Comparison of ENCODE assay signal across 9 cellular contexts in the genomic region with DNA sequence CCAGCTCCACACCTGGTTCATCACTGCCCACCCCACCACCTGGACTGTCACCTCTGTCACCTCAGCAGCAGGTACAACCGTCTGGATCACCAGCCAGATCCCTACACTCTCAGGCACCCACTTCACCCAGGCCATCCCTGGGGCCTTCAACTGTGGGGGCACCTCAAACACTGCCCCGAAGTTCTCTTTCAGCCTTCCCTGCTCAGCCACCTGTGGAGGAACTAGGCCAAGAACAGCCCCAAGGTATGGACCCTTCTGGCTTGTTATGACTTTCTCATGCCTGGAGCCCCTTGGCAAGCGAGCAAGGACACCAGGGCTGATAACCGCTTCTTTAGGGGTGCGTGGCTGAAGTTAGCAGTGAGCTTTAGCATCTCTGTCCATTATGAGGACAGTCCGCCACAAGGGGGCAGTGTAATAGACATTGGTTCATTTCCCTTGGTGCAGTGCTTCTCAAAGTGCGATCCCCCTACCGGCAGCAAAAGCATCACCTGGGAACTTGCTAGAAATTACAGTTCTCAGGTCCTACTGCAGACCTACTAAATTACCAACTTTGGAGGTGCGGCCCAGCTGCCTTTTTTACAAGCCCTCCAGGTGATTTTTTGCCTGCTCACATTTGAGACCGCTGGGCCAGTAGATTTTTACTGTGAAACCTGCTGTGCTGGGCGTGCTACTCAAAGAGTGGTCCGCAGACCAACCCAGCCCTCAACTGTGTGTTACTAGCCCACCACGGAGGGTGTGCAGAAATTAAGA. TPM values are rescaled to one million over a fixed set of nuclear protein-coding genes. Genes with fewer than 3 reads are reported as not detected.
A peak's percentile ranks its signal among the peaks of the same experiment; 100 is the strongest.
DNase-seq lines count a peak whose midpoint lies in the region; ATAC-seq, FAIRE-seq and TF ChIP-seq lines count a peak whose summit lies in the region.
"Had no signal": no experiment of that assay in that cellular context is flagged by ENCODE, and none has a peak within 500 bp of the region (broad histone marks: within the 10 kb centered on the region; RNA-seq: fewer than 3 reads in every experiment).

No MANE protein-coding gene starts in this region.

- POLR2A ChIA-PET in activated CD4-positive, alpha-beta T cell treated with anti-CD3 and anti-CD28 coated beads for 36 hours (lab: Charles Lee), result interaction anchor here (0.5 to 0.8 kb wide), 2 partner anchors 99 to 332 kb away, joined by 3 to 4 read pairs; no protein-coding TSS in a partner anchor
- POLR2A ChIA-PET in HepG2 (lab: Yijun Ruan, JAX), result interaction anchor here (1.2 kb wide), 1 partner anchor 275 kb away, joined by 3 read pairs; a partner anchor contains a TSS

- H3K9ac ChIP-seq in HepG2 (ENCODE audit: insufficient read depth, low read depth, low read length), result no peak overlapping the region

- FAIRE-seq in GM12892 (lab: Jason Lieb, UNC), result peak; percentile 87
- FAIRE-seq in HepG2 (lab: Jason Lieb, UNC), result peak; percentile 100

- no peaks in the 10 kb centered on the region for H3K4me1 Mint-ChIP-seq in activated CD4-positive, alpha-beta T cell treated with anti-CD3 and anti-CD28 coated beads for 36 hours

- H3K4me2 ChIP-seq in HepG2 (ENCODE audit: low read depth, low read length), result no peak overlapping the region

- no peak overlapping the region for H2AFZ ChIP-seq in HepG2 (ENCODE audit: low read length)

- TF ChIP-seq POLR2A in GM12892 (IDR thresholded peaks at IDR 0.05; ENCODE audit: low read depth, low read length) (no peak), HepG2 (IDR thresholded peaks at IDR 0.05; ENCODE audit: insufficient read depth in 1 of 2, low read depth in 2 of 2, low read length in 2 of 2) (no peak)

- H3K27me3 Mint-ChIP-seq in activated CD4-positive, alpha-beta T cell treated with anti-CD3 and anti-CD28 coated beads for 36 hours, result peaks cover 3% of the 10 kb centered on the region

- H3K9me3 Mint-ChIP-seq in activated CD4-positive, alpha-beta T cell treated with anti-CD3 and anti-CD28 coated beads for 36 hours (ENCODE audit: low read depth), result no peaks in the 10 kb centered on the region
- H3K9me3 Mint-ChIP-seq: stimulated activated naive CD8-positive, alpha-beta T cell treated with anti-CD3 and anti-CD28 coated beads, Interleukin-15, Interleukin-2, amounts not matched to agents 100 ng/mL and 50 ng/mL, for 24 hours had no signal

- no peaks in the 10 kb centered on the region for H3K36me3 ChIP-seq in HepG2 (replicated peaks in 1 of 2; ENCODE audit: control insufficient read depth in 1 of 2, insufficient read depth in 2 of 2, low read length in 2 of 2)

- H3K4me3 Mint-ChIP-seq in activated CD4-positive, alpha-beta T cell treated with anti-CD3 and anti-CD28 coated beads for 36 hours, result no peak overlapping the region
- H3K4me3 Mint-ChIP-seq: stimulated activated naive CD8-positive, alpha-beta T cell treated with anti-CD3 and anti-CD28 coated beads, Interleukin-15, Interleukin-2, amounts not matched to agents 100 ng/mL and 50 ng/mL, for 24 hours had no signal

- no peaks in the 10 kb centered on the region for H3K79me2 ChIP-seq in HepG2 (ENCODE audit: insufficient read depth, low read length)

- no peak overlapping the region for H3K27ac ChIP-seq in HepG2 (ENCODE audit: extremely low read length, insufficient read depth, low read length)

- H3K4me3 ChIP-seq in choroid plexus epithelial cell (ENCODE audit: low read depth, low read length) (no peak overlapping the region), HepG2 (replicated peaks in 1 of 3; ENCODE audit: insufficient read depth in 1 of 3, low read depth in 2 of 3, low read length in 3 of 3) (no peak overlapping the region)

- DNase-seq in GM12892 (ENCODE audit: insufficient read length) (peak; percentile 64), NCI-H526 treated with DMSO at 0.1 percent for 48 hours (lab: John Stamatoyannopoulos, UW) (peak; percentile 86), choroid plexus epithelial cell (ENCODE audit: low read depth) (peak; percentile 95), HepG2 (ENCODE audit: low spot score) (peak; percentile 93)
- peak; percentile 96 for DNase-seq in activated CD4-positive, alpha-beta T cell treated with anti-CD3 and anti-CD28 coated beads for 36 hours
- DNase-seq in stimulated activated CD4-positive, alpha-beta T cell treated with anti-CD3 and anti-CD28 coated beads, TNF-alpha, amount 100 ng/mL, for 1 hour (ENCODE audit: low read depth in 3 of 3, low spot score in 1 of 3), result peak; percentile 82 to 84 (median 84)

- H3K36me3 Mint-ChIP-seq in activated CD4-positive, alpha-beta T cell treated with anti-CD3 and anti-CD28 coated beads for 36 hours (ENCODE audit: low read depth), result no peaks in the 10 kb centered on the region

- H3K27ac Mint-ChIP-seq in activated CD4-positive, alpha-beta T cell treated with anti-CD3 and anti-CD28 coated beads for 36 hours, result no peak overlapping the region
- H3K27ac Mint-ChIP-seq: stimulated activated naive CD8-positive, alpha-beta T cell treated with anti-CD3 and anti-CD28 coated beads, Interleukin-15, Interleukin-2, amounts not matched to agents 100 ng/mL and 50 ng/mL, for 24 hours had no signal

- intact Hi-C loops in activated CD4-positive, alpha-beta T cell treated with anti-CD3 and anti-CD28 coated beads for 36 hours (cut with DNase I, micrococcal nuclease), result loop anchor here (1.0 to 2.0 kb wide), 4 partner anchors 58 to 378 kb away; a partner anchor contains a TSS
- intact Hi-C loops in HepG2 (cut with micrococcal nuclease; ENCODE audit: unreplicated experiment), result loop anchor here (1.0 to 5.0 kb wide), 3 partner anchors 32 to 170 kb away; a partner anchor contains a TSS

- CTCF ChIA-PET in activated CD4-positive, alpha-beta T cell treated with anti-CD3 and anti-CD28 coated beads for 36 hours (lab: Charles Lee), result interaction anchor here (0.6 to 5.4 kb wide), 39 partner anchors 10 to 280 kb away, joined by 3 to 54 read pairs (median 4); a partner anchor contains a TSS
- CTCF ChIA-PET in HepG2 (lab: Yijun Ruan, JAX; ENCODE audit: low intra/inter-chr PET ratio, low total read pairs), result interaction anchor here (1.0 to 4.1 kb wide), 9 partner anchors 36 to 276 kb away, joined by 3 to 100 read pairs (median 3); a partner anchor contains a TSS

- H4K20me1 ChIP-seq in HepG2 (ENCODE audit: insufficient read depth, low read length), result no peaks in the 10 kb centered on the region

- BruUV-seq in HepG2 (replicated peaks; lab: Mats Ljungman, UMichigan), result no TSS peak

- H3K9me3 ChIP-seq in HepG2 (ENCODE audit: low read length), result no peaks in the 10 kb centered on the region

- in situ Hi-C loops in HepG2 (cut with HindIII; ENCODE audit: extremely low pct_ligation_motif_present, low pct_unique_long_range_greater_than_20kb), result loop anchor here (5.0 kb wide), 1 partner anchor 60 kb away; no protein-coding TSS in a partner anchor

- TF ChIP-seq CTCF in choroid plexus epithelial cell (conservative IDR thresholded peaks at IDR 0.05; ENCODE audit: low read depth, low read length), result peak; percentile 96
- TF ChIP-seq CTCF in HepG2 (CRISPR knock-in tag; IDR thresholded peaks at IDR 0.05), result peak; percentile 96

- H3K4me1 ChIP-seq in HepG2 (ENCODE audit: insufficient read depth, low read length), result no peaks in the 10 kb centered on the region

- H3K27me3 ChIP-seq in HepG2 (ENCODE audit: control insufficient read depth in 1 of 2, insufficient read depth in 2 of 2, low read length in 2 of 2), result peaks cover 0 to 10% of the 10 kb centered on the region in 2 experiments; a peak in 2 of 5 replicates

- TF ChIP-seq RAD21 in HepG2 (CRISPR knock-in tag; IDR thresholded peaks at IDR 0.05), result peak; percentile 92

- peak; percentile 71 for ATAC-seq in HG03432 (IDR thresholded peaks at IDR 0.05; ENCODE audit: unreplicated experiment)
- ATAC-seq in activated CD4-positive, alpha-beta T cell treated with anti-CD3 and anti-CD28 coated beads for 36 hours, result peak; percentile 99
- ATAC-seq in HepG2, result peak; percentile 96
- no peak for ATAC-seq in HG02623 (IDR thresholded peaks at IDR 0.05; ENCODE audit: unreplicated experiment)

- no peak for TF ChIP-seq EP300 in HepG2 (IDR thresholded peaks at IDR 0.05; ENCODE audit: low read depth in 2 of 2, low read length in 2 of 2)
- no peak for TF ChIP-seq EP300 in HepG2 (CRISPR knock-in tag; IDR thresholded peaks at IDR 0.05; ENCODE audit: borderline replicate concordance)

- 26% methylated on average over 11 of the region's 13 CpGs for WGBS in HepG2 (ENCODE audit: low lambda C conversion rate)

RNA-seq across cellular contexts. Expression of a gene that starts 32.5 kb away (rescaled TPM):
- not detected for polyA plus RNA-seq in GM12892 (2012; ENCODE audit: missing spikeins)
- not detected for total RNA-seq in activated CD4-positive, alpha-beta T cell treated with anti-CD3 and anti-CD28 coated beads for 36 hours
- not detected in 2 replicates for total RNA-seq in HepG2 (2016; rRNA removed; fragmentation: Illumina TruSeq; extraction: Trizol)
- not detected in 2 replicates for total RNA-seq in HepG2 (2016; cell fraction: cytosol; rRNA removed; fragmentation: Illumina TruSeq; extraction: Trizol; ENCODE audit: low read depth)
- total RNA-seq in HepG2 (2016; cell fraction: insoluble cytoplasmic fraction; rRNA removed; fragmentation: Illumina TruSeq; extraction: Trizol), result not detected in 2 replicates
- not detected in 2 replicates for total RNA-seq in HepG2 (2016; cell fraction: membrane; rRNA removed; fragmentation: Illumina TruSeq; extraction: Trizol)
- not detected in 2 replicates for total RNA-seq in HepG2 (2016; cell fraction: nucleus; rRNA removed; fragmentation: Illumina TruSeq; extraction: Trizol)
- not detected in 2 replicates for polyA plus RNA-seq in HepG2 (2011; rRNA removed)
- polyA plus RNA-seq in HepG2 (2011; cell fraction: cytosol; rRNA removed), result 0.04 TPM in 1 of 2 replicates, not detected in the other
- polyA plus RNA-seq in HepG2 (2011; cell fraction: nucleus; rRNA removed), result not detected in 2 replicates
- 0.05 TPM in 1 of 2 replicates, not detected in the other for polyA plus RNA-seq in HepG2 (2012)
- polyA plus RNA-seq in HepG2 (2016; cell fraction: cytosol; fragmentation: Illumina TruSeq; extraction: Trizol; ENCODE audit: low read depth), result not detected in 2 replicates
- polyA plus RNA-seq in HepG2 (2016; cell fraction: insoluble cytoplasmic fraction; fragmentation: Illumina TruSeq; extraction: Trizol; ENCODE audit: low read depth), result not detected in 2 replicates
- polyA plus RNA-seq in HepG2 (2016; cell fraction: membrane; fragmentation: Illumina TruSeq; extraction: Trizol; ENCODE audit: low read depth), result not detected in 2 replicates
- polyA plus RNA-seq in HepG2 (2016; cell fraction: nucleus; fragmentation: Illumina TruSeq; extraction: Trizol; ENCODE audit: insufficient read depth, low read depth), result not detected in 2 replicates
- polyA minus RNA-seq in HepG2 (2011; rRNA and poly(A)+ RNA removed; ENCODE audit: low replicate concordance), result 2.7 TPM in 1 of 2 replicates, not detected in the other
- not detected in 2 replicates for polyA minus RNA-seq in HepG2 (2011; cell fraction: cytosol; rRNA and poly(A)+ RNA removed)
- polyA minus RNA-seq in HepG2 (2011; cell fraction: nucleus; rRNA and poly(A)+ RNA removed), result not detected in 2 replicates

RNA-seq across cellular contexts. Expression of a gene that starts 34.3 kb away (rescaled TPM):
- polyA plus RNA-seq in GM12892 (2012; ENCODE audit: missing spikeins), result 0.06 TPM
- not detected for total RNA-seq in activated CD4-positive, alpha-beta T cell treated with anti-CD3 and anti-CD28 coated beads for 36 hours
- total RNA-seq in HepG2 (2016; rRNA removed; fragmentation: Illumina TruSeq; extraction: Trizol), result not detected in 2 replicates
- total RNA-seq in HepG2 (2016; cell fraction: cytosol; rRNA removed; fragmentation: Illumina TruSeq; extraction: Trizol; ENCODE audit: low read depth), result not detected in 2 replicates
- total RNA-seq in HepG2 (2016; cell fraction: insoluble cytoplasmic fraction; rRNA removed; fragmentation: Illumina TruSeq; extraction: Trizol), result not detected in 2 replicates
- not detected in 2 replicates for total RNA-seq in HepG2 (2016; cell fraction: membrane; rRNA removed; fragmentation: Illumina TruSeq; extraction: Trizol)
- not detected in 2 replicates for total RNA-seq in HepG2 (2016; cell fraction: nucleus; rRNA removed; fragmentation: Illumina TruSeq; extraction: Trizol)
- polyA plus RNA-seq in HepG2 (2011; rRNA removed), result 0.01 TPM in 1 of 2 replicates, not detected in the other
- not detected in 2 replicates for polyA plus RNA-seq in HepG2 (2011; cell fraction: cytosol; rRNA removed)
- 0.03 TPM in 1 of 2 replicates, not detected in the other for polyA plus RNA-seq in HepG2 (2011; cell fraction: nucleus; rRNA removed)
- polyA plus RNA-seq in HepG2 (2012), result not detected in 2 replicates
- not detected in 2 replicates for polyA plus RNA-seq in HepG2 (2016; cell fraction: cytosol; fragmentation: Illumina TruSeq; extraction: Trizol; ENCODE audit: low read depth)
- polyA plus RNA-seq in HepG2 (2016; cell fraction: insoluble cytoplasmic fraction; fragmentation: Illumina TruSeq; extraction: Trizol; ENCODE audit: low read depth), result not detected in 2 replicates
- polyA plus RNA-seq in HepG2 (2016; cell fraction: membrane; fragmentation: Illumina TruSeq; extraction: Trizol; ENCODE audit: low read depth), result not detected in 2 replicates
- not detected in 2 replicates for polyA plus RNA-seq in HepG2 (2016; cell fraction: nucleus; fragmentation: Illumina TruSeq; extraction: Trizol; ENCODE audit: insufficient read depth, low read depth)
- polyA minus RNA-seq in HepG2 (2011; rRNA and poly(A)+ RNA removed; ENCODE audit: low replicate concordance), result 0.16 TPM in 1 of 2 replicates, not detected in the other
- polyA minus RNA-seq in HepG2 (2011; cell fraction: cytosol; rRNA and poly(A)+ RNA removed), result not detected in 2 replicates
- polyA minus RNA-seq in HepG2 (2011; cell fraction: nucleus; rRNA and poly(A)+ RNA removed), result not detected in 2 replicates
